ENCODE assay signal across 10 cellular contexts in the genomic region with DNA sequence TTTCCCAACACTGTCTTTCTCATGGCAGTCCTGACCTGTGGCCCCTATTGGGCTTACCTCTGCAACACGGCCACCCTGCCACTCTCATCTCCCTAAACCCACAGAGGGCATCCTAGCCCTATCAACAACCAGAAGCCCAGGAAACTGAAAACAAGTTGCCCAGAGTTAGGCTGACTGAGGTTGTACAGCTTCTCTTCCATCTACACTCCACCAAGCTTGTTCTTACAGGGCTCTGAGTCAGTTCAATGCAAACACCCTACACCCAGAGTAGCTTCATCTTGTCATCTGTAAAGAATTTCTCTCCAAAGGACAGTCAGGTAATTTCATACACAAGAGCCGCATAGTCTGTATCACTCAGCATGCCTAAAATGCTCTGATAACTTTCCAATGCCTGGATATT.
DNase-seq lines count a peak whose midpoint lies in the region; ATAC-seq and TF ChIP-seq lines count a peak whose summit lies in the region.
"Had no signal": no experiment of that assay in that cellular context is flagged by ENCODE, and none has a peak within 500 bp of the region (broad histone marks: within the 10 kb centered on the region; RNA-seq: fewer than 3 reads in every experiment).

No MANE protein-coding gene starts in this region.

- peak; percentile 42 for ATAC-seq in activated T-cell treated with anti-CD3 and anti-CD28 coated beads, Interleukin-2, amount 50 U/mL, for 72 hours (replicated peaks in 1 of 2)
- ATAC-seq in left lung (peak; percentile 81), GM21717 (IDR thresholded peaks at IDR 0.05; ENCODE audit: unreplicated experiment) (no peak)

- intact Hi-C loops in ascending aorta (cut with DNase I) (no loop called here), left lung (cut with DNase I) (no loop called here)

- peaks cover 82% of the 10 kb centered on the region for H3K4me1 Mint-ChIP-seq in activated T-cell treated with anti-CD3 and anti-CD28 coated beads, Interleukin-2, amount 50 U/mL, for 72 hours (ENCODE audit: low read depth)
- H3K4me1 Mint-ChIP-seq in type B pancreatic cell (ENCODE audit: unreplicated experiment) = peaks cover 46% of the 10 kb centered on the region

- no peak for TF ChIP-seq CTCF in ascending aorta (IDR thresholded peaks at IDR 0.05)
- TF ChIP-seq CTCF in left lung (IDR thresholded peaks at IDR 0.05) = no peak
- TF ChIP-seq CTCF in type B pancreatic cell (conservative IDR thresholded peaks at IDR 0.05) = no peak

- H3K4me3 Mint-ChIP-seq in activated T-cell treated with anti-CD3 and anti-CD28 coated beads, Interleukin-2, amount 50 U/mL, for 72 hours = peak overlapping the region in 1 of 2 donors; percentile 33
- H3K4me3 Mint-ChIP-seq in type B pancreatic cell = peak overlapping the region; percentile 54

- peaks cover 27 to 77% of the 10 kb centered on the region in 2 donors for H3K4me1 ChIP-seq in ascending aorta
- H3K4me1 ChIP-seq in left lung = peaks cover under 1 to 20% of the 10 kb centered on the region in 2 donors

- peaks cover 0 to 4% of the 10 kb centered on the region in 2 donors for H3K9me3 Mint-ChIP-seq in activated T-cell treated with anti-CD3 and anti-CD28 coated beads, Interleukin-2, amount 50 U/mL, for 72 hours
- H3K9me3 Mint-ChIP-seq in type B pancreatic cell = no peaks in the 10 kb centered on the region

- DNase-seq in activated T-cell treated with anti-CD3 and anti-CD28 coated beads, Interleukin-2, amount 50 U/mL, for 72 hours = no peak
- DNase-seq in activated T-cell treated with anti-CD3 and anti-CD28 coated beads, Interleukin-2, amount 50 U/mL, for 48 hours = no peak
- DNase-seq in ascending aorta (ENCODE audit: low spot score in 2 of 2) (no peak), left lung (no peak), type B pancreatic cell (ENCODE audit: extremely low spot score, unreplicated experiment) (no peak), HUDEP-2 (lab: John Stamatoyannopoulos, UW; ENCODE audit: unreplicated experiment in 76 of 76) (no peak)
- no peak for DNase-seq in stimulated activated CD4-positive, alpha-beta T cell treated with anti-CD3 and anti-CD28 coated beads, Interleukin-4, amount 100 ng/mL, for 4 hours
- DNase-seq: aorta, DMS79 had no signal

- H3K4me3 ChIP-seq in ascending aorta = peak overlapping the region in 1 of 2 donors; percentile 28
- no peak overlapping the region for H3K4me3 ChIP-seq in left lung

- peaks cover 32 to 68% of the 10 kb centered on the region in 2 donors for H3K36me3 Mint-ChIP-seq in activated T-cell treated with anti-CD3 and anti-CD28 coated beads, Interleukin-2, amount 50 U/mL, for 72 hours (ENCODE audit: insufficient read depth in 2 of 2)
- H3K36me3 Mint-ChIP-seq in type B pancreatic cell = peaks cover 34% of the 10 kb centered on the region

- H3K27me3 ChIP-seq in ascending aorta = no peaks in the 10 kb centered on the region
- H3K27me3 ChIP-seq in left lung = no peaks in the 10 kb centered on the region

- no peaks in the 10 kb centered on the region for H3K27me3 Mint-ChIP-seq in activated T-cell treated with anti-CD3 and anti-CD28 coated beads, Interleukin-2, amount 50 U/mL, for 72 hours (ENCODE audit: low read depth)
- no peaks in the 10 kb centered on the region for H3K27me3 Mint-ChIP-seq in type B pancreatic cell

- no peaks in the 10 kb centered on the region for H3K9me3 ChIP-seq in ascending aorta
- no peaks in the 10 kb centered on the region for H3K9me3 ChIP-seq in left lung

- H3K27ac Mint-ChIP-seq in activated T-cell treated with anti-CD3 and anti-CD28 coated beads, Interleukin-2, amount 50 U/mL, for 72 hours = peak overlapping the region; percentile 89
- peak overlapping the region; percentile 83 for H3K27ac Mint-ChIP-seq in type B pancreatic cell

- H3K36me3 ChIP-seq in ascending aorta = peaks cover 27 to 62% of the 10 kb centered on the region in 2 donors
- H3K36me3 ChIP-seq in left lung = peaks cover 0 to 42% of the 10 kb centered on the region in 2 donors

- H3K27ac ChIP-seq in ascending aorta (peak overlapping the region; percentile 70 to 73), left lung (peak overlapping the region; percentile 46 to 65)
